In the genomic region with DNA sequence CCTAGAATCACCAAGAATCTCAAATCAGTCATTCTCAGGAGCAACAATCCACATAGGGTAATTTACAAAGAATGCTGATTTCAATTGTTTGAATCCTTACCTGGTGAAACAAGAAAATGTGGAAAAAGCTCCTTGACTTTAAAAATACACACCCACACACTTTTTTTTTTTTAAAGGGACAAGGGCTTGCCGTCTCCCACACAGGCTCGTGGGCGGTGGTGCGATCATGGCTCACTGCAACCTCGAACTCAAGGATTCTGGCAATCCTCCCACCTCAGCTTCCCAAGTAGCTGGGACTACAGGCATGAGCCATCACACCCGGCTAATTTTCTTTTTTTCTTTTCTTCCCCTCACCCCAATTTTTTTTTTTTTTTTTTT, we compare ENCODE assay signal across 10 cellular contexts. TPM values are rescaled to one million over a fixed set of nuclear protein-coding genes. Genes with fewer than 3 reads are reported as not detected.
A peak's percentile ranks its signal among the peaks of the same experiment; 100 is the strongest.
DNase-seq lines count a peak whose midpoint lies in the region; ATAC-seq and TF ChIP-seq lines count a peak whose summit lies in the region.
"Had no signal": no experiment of that assay in that cellular context is flagged by ENCODE, and none has a peak within 500 bp of the region (broad histone marks: within the 10 kb centered on the region; RNA-seq: fewer than 3 reads in every experiment).

No MANE protein-coding gene starts in this region.

- H3K27me3 ChIP-seq in Peyer's patch: no peaks in the 10 kb centered on the region

- peak; percentile 19 for DNase-seq in A172 (ENCODE audit: low spot score)
- no peak for DNase-seq in Peyer's patch
- DNase-seq in NCI-H1436 (lab: John Stamatoyannopoulos, UW): no peak
- no peak for DNase-seq in RKO (ENCODE audit: low spot score)
- DNase-seq: activated naive CD8-positive, alpha-beta T cell treated with anti-CD3 and anti-CD28 coated beads, Interleukin-2, amount 50 U/mL, for 24 hours had no signal

- no peaks in the 10 kb centered on the region for H3K9me3 ChIP-seq in Peyer's patch

- H3K4me1 Mint-ChIP-seq in nephron: peaks cover 23% of the 10 kb centered on the region
- H3K4me1 Mint-ChIP-seq: activated naive CD8-positive, alpha-beta T cell treated with anti-CD3 and anti-CD28 coated beads, Interleukin-2, amount 50 U/mL, for 24 hours had no signal

- H3K36me3 ChIP-seq in Peyer's patch: no peaks in the 10 kb centered on the region

- H3K27ac Mint-ChIP-seq in nephron: peak overlapping the region; percentile 88 to 92 (median 91)
- H3K27ac Mint-ChIP-seq: activated naive CD8-positive, alpha-beta T cell treated with anti-CD3 and anti-CD28 coated beads, Interleukin-2, amount 50 U/mL, for 24 hours had no signal

- no peaks in the 10 kb centered on the region for H3K27me3 Mint-ChIP-seq in nephron (ENCODE audit: low read depth)
- H3K27me3 Mint-ChIP-seq: activated naive CD8-positive, alpha-beta T cell treated with anti-CD3 and anti-CD28 coated beads, Interleukin-2, amount 50 U/mL, for 24 hours had no signal

- peaks cover 0 to 19% (median 0%) of the 10 kb centered on the region in 4 donors for H3K4me1 ChIP-seq in Peyer's patch

- H3K9me3 Mint-ChIP-seq in nephron: no peaks in the 10 kb centered on the region
- H3K9me3 Mint-ChIP-seq: activated naive CD8-positive, alpha-beta T cell treated with anti-CD3 and anti-CD28 coated beads, Interleukin-2, amount 50 U/mL, for 24 hours had no signal

- H3K4me3 Mint-ChIP-seq in nephron: peak overlapping the region in 1 of 3 experiments; percentile 16
- H3K4me3 Mint-ChIP-seq: activated naive CD8-positive, alpha-beta T cell treated with anti-CD3 and anti-CD28 coated beads, Interleukin-2, amount 50 U/mL, for 24 hours had no signal

- no peak for TF ChIP-seq POLR2A in Peyer's patch (IDR thresholded peaks at IDR 0.05)

- ATAC-seq in esophagus mucosa (peak; percentile 4), GM19035 (IDR thresholded peaks at IDR 0.05; ENCODE audit: unreplicated experiment) (no peak), GM18517 (IDR thresholded peaks at IDR 0.05; ENCODE audit: unreplicated experiment) (no peak)
- ATAC-seq: activated naive CD8-positive, alpha-beta T cell treated with anti-CD3 and anti-CD28 coated beads, Interleukin-2, amount 50 U/mL, for 24 hours had no signal

- peak overlapping the region in 3 of 4 donors; percentile 18 to 70 (median 44) for H3K27ac ChIP-seq in Peyer's patch
- H3K27ac ChIP-seq: SK-N-MC had no signal

- TF ChIP-seq CTCF in Peyer's patch (IDR thresholded peaks at IDR 0.05) (no peak), nephron (IDR thresholded peaks at IDR 0.05; ENCODE audit: unreplicated experiment in 3 of 3) (no peak)

- H3K4me3 ChIP-seq in Peyer's patch: no peak overlapping the region
- H3K4me3 ChIP-seq: SK-N-MC had no signal

- H3K36me3 Mint-ChIP-seq in nephron (ENCODE audit: low read depth): no peaks in the 10 kb centered on the region

RNA-seq across cellular contexts. Expression of a gene that starts 30.7 kb away (rescaled TPM):
- total RNA-seq in A172 (2014; rRNA removed; shearing (Covaris generic)): 3.2 and 4.7 TPM in 2 replicates
- total RNA-seq in Peyer's patch (10 to 100 TPM in 3 of 4 donors, 1 to 10 TPM in 1; 6.6 to 27.0 (median 18.4) TPM), esophagus mucosa (6.5 TPM)

RNA-seq across cellular contexts. Expression of a gene that starts 32.8 kb away (rescaled TPM):
- 21.4 and 43.8 TPM in 2 replicates for total RNA-seq in A172 (2014; rRNA removed; shearing (Covaris generic))
- total RNA-seq in Peyer's patch: 10 to 100 TPM in 1 of 4 donors, 1 to 10 TPM in 1, under 1 TPM in 2; 0.66 to 91.6 (median 1.9) TPM
- 0.96 TPM for total RNA-seq in esophagus mucosa
